Comparison of ENCODE assay signal across 17 cellular contexts in the genomic region with DNA sequence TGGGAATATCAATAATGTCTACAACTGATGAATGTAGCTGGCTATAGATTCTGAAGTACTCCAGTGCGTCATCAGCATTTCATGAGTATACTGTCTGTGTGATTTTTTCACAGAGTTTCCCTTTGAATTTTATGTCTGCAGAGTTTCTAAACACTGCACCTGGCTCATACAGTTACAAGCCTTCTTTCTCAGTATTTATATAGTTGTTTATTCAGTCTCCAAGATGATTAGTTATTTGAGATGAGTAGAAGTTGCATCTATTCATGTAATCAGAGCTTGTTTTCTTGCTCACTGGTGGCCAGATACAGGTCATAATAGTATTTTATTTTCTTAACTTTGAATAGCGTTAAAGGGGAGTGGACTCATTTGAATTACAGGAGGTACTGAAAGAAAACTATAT.
A peak's percentile ranks its signal among the peaks of the same experiment; 100 is the strongest.
DNase-seq lines count a peak whose midpoint lies in the region; ATAC-seq, FAIRE-seq and TF ChIP-seq lines count a peak whose summit lies in the region.
"Had no signal": no experiment of that assay in that cellular context is flagged by ENCODE, and none has a peak within 500 bp of the region (broad histone marks: within the 10 kb centered on the region; RNA-seq: fewer than 3 reads in every experiment).

No MANE protein-coding gene starts in this region.

- H3K9me3 ChIP-seq in ascending aorta (no peaks in the 10 kb centered on the region), osteoblast (ENCODE audit: low read depth, low read length) (no peaks in the 10 kb centered on the region)
- H3K9me3 ChIP-seq: thoracic aorta had no signal

- H2AFZ ChIP-seq in osteoblast (ENCODE audit: low read length), result no peak overlapping the region

- no peak for ATAC-seq in stimulated activated memory B cell treated with anti-CD40 and anti-IgM and Interleukin-4, amounts not matched to agents 10 μg/mL and 1 μg/mL and 100 μg/mL, for 72 hours
- ATAC-seq: left lobe of liver had no signal

- H3K79me2 ChIP-seq in osteoblast (ENCODE audit: insufficient read depth, low read length), result no peaks in the 10 kb centered on the region

- FAIRE-seq in bronchial epithelial cell (lab: Jason Lieb, UNC), result no peak

- H4K20me1 ChIP-seq in osteoblast (ENCODE audit: insufficient read depth, low read length), result no peaks in the 10 kb centered on the region

- H3K4me1 Mint-ChIP-seq in nephron progenitor cell (peaks cover 56% of the 10 kb centered on the region), type B pancreatic cell (ENCODE audit: unreplicated experiment) (peaks cover 53% of the 10 kb centered on the region)
- H3K4me1 Mint-ChIP-seq in stimulated activated memory B cell treated with anti-CD40 and anti-IgM and Interleukin-4, amounts not matched to agents 10 μg/mL and 1 μg/mL and 100 μg/mL, for 72 hours, result peaks cover 12% of the 10 kb centered on the region

- no peaks in the 10 kb centered on the region for H3K27me3 ChIP-seq in bronchial epithelial cell (ENCODE audit: control insufficient read depth, insufficient read depth, low read length)
- H3K27me3 ChIP-seq in ascending aorta, result no peaks in the 10 kb centered on the region
- no peaks in the 10 kb centered on the region for H3K27me3 ChIP-seq in osteoblast (ENCODE audit: insufficient read depth, low read length)

- H3K9me3 Mint-ChIP-seq in nephron progenitor cell (no peaks in the 10 kb centered on the region), type B pancreatic cell (peaks cover 4% of the 10 kb centered on the region)
- no peaks in the 10 kb centered on the region for H3K9me3 Mint-ChIP-seq in stimulated activated memory B cell treated with anti-CD40 and anti-IgM and Interleukin-4, amounts not matched to agents 10 μg/mL and 1 μg/mL and 100 μg/mL, for 72 hours
- H3K9me3 Mint-ChIP-seq: CD4-positive, CD25-positive, alpha-beta regulatory T cell had no signal

- peak; percentile 45 for DNase-seq in NCI-H2227 treated with DMSO at 0.1 percent for 48 hours (lab: John Stamatoyannopoulos, UW)
- DNase-seq in NCI-H2227 (lab: John Stamatoyannopoulos, UW; ENCODE audit: unreplicated experiment), result no peak
- peak; percentile 56 for DNase-seq in bronchial epithelial cell (ENCODE audit: low read depth)
- DNase-seq in nephron progenitor cell, result no peak
- no peak for DNase-seq in type B pancreatic cell (ENCODE audit: extremely low spot score, unreplicated experiment)
- DNase-seq in ascending aorta (ENCODE audit: low spot score in 2 of 2), result no peak
- DNase-seq in osteoblast (ENCODE audit: insufficient read length, low spot score, missing footprints), result no peak
- DNase-seq: ACHN; activated CD8-positive, alpha-beta memory T cell treated with anti-CD3 and anti-CD28 coated beads, Interleukin-2, amount 50 U/mL, for 4 hours; activated naive CD4-positive, alpha-beta T cell; CD4-positive, CD25-positive, alpha-beta regulatory T cell; dermis blood vessel endothelial cell; hypothalamus; SHP77 treated with DMSO at 0.1 percent for 48 hours had no signal

- H3K27ac Mint-ChIP-seq in nephron progenitor cell, result peak overlapping the region; percentile 94
- H3K27ac Mint-ChIP-seq in type B pancreatic cell, result peak overlapping the region; percentile 74
- no peak overlapping the region for H3K27ac Mint-ChIP-seq in stimulated activated memory B cell treated with anti-CD40 and anti-IgM and Interleukin-4, amounts not matched to agents 10 μg/mL and 1 μg/mL and 100 μg/mL, for 72 hours
- H3K27ac Mint-ChIP-seq: CD4-positive, CD25-positive, alpha-beta regulatory T cell had no signal

- H3K27ac ChIP-seq in ascending aorta (no peak overlapping the region), osteoblast (ENCODE audit: low read depth, low read length) (no peak overlapping the region)
- H3K27ac ChIP-seq: thoracic aorta had no signal

- H3K4me3 ChIP-seq in bronchial epithelial cell (ENCODE audit: low read depth, low read length) (no peak overlapping the region), ascending aorta (no peak overlapping the region), osteoblast (ENCODE audit: insufficient read depth, low read length) (no peak overlapping the region)
- H3K4me3 ChIP-seq: thoracic aorta had no signal

- H3K4me1 ChIP-seq in ascending aorta (peaks cover 7 to 24% of the 10 kb centered on the region in 2 donors), osteoblast (ENCODE audit: insufficient read depth, low read length) (peaks cover 5% of the 10 kb centered on the region)

- H3K4me3 Mint-ChIP-seq in nephron progenitor cell, result no peak overlapping the region
- H3K4me3 Mint-ChIP-seq in type B pancreatic cell, result peak overlapping the region; percentile 40
- no peak overlapping the region for H3K4me3 Mint-ChIP-seq in stimulated activated memory B cell treated with anti-CD40 and anti-IgM and Interleukin-4, amounts not matched to agents 10 μg/mL and 1 μg/mL and 100 μg/mL, for 72 hours
- H3K4me3 Mint-ChIP-seq: CD4-positive, CD25-positive, alpha-beta regulatory T cell had no signal

- TF ChIP-seq CTCF in bronchial epithelial cell (IDR thresholded peaks at IDR 0.05; ENCODE audit: insufficient read depth, low read length, severe bottlenecking) (no peak), nephron progenitor cell (IDR thresholded peaks at IDR 0.05) (no peak), type B pancreatic cell (conservative IDR thresholded peaks at IDR 0.05) (no peak), ascending aorta (IDR thresholded peaks at IDR 0.05) (no peak), osteoblast (IDR thresholded peaks at IDR 0.05; ENCODE audit: extremely low read depth, low read depth, low read length) (no peak)

- H3K27me3 Mint-ChIP-seq in nephron progenitor cell (ENCODE audit: low read depth, poor library complexity), result no peaks in the 10 kb centered on the region
- H3K27me3 Mint-ChIP-seq in type B pancreatic cell, result no peaks in the 10 kb centered on the region
- H3K27me3 Mint-ChIP-seq in stimulated activated memory B cell treated with anti-CD40 and anti-IgM and Interleukin-4, amounts not matched to agents 10 μg/mL and 1 μg/mL and 100 μg/mL, for 72 hours, result no peaks in the 10 kb centered on the region
- H3K27me3 Mint-ChIP-seq: CD4-positive, CD25-positive, alpha-beta regulatory T cell had no signal

- no peak overlapping the region for H3K4me2 ChIP-seq in osteoblast (ENCODE audit: insufficient read depth, low read length)

- intact Hi-C loops in ascending aorta (cut with DNase I), result loop anchor here (5.0 kb wide), 1 partner anchor 90 kb away; no protein-coding TSS in a partner anchor

- peaks cover 4% of the 10 kb centered on the region for H3K36me3 Mint-ChIP-seq in nephron progenitor cell (ENCODE audit: low read depth)
- H3K36me3 Mint-ChIP-seq in type B pancreatic cell, result peaks cover 8% of the 10 kb centered on the region
- no peaks in the 10 kb centered on the region for H3K36me3 Mint-ChIP-seq in stimulated activated memory B cell treated with anti-CD40 and anti-IgM and Interleukin-4, amounts not matched to agents 10 μg/mL and 1 μg/mL and 100 μg/mL, for 72 hours

- H3K36me3 ChIP-seq in bronchial epithelial cell (ENCODE audit: control insufficient read depth, insufficient read depth, low read length), result no peaks in the 10 kb centered on the region
- H3K36me3 ChIP-seq in ascending aorta, result no peaks in the 10 kb centered on the region
- no peaks in the 10 kb centered on the region for H3K36me3 ChIP-seq in osteoblast (ENCODE audit: insufficient read depth, low read length)
- H3K36me3 ChIP-seq: thoracic aorta had no signal

Comparison
In these comparisons a context has a peak if more than half of its experiments do, and no peak if none do; other contexts are left out.
1. DNase-seq: peak in NCI-H2227 treated with DMSO at 0.1 percent for 48 hours (single experiment) and bronchial epithelial cell (single experiment); none in NCI-H2227 (single experiment), nephron progenitor cell (single experiment), type B pancreatic cell (single experiment), ascending aorta (0 of 2) and osteoblast (single experiment).